18 cellular contexts compared by ENCODE assay signal in the genomic region with DNA sequence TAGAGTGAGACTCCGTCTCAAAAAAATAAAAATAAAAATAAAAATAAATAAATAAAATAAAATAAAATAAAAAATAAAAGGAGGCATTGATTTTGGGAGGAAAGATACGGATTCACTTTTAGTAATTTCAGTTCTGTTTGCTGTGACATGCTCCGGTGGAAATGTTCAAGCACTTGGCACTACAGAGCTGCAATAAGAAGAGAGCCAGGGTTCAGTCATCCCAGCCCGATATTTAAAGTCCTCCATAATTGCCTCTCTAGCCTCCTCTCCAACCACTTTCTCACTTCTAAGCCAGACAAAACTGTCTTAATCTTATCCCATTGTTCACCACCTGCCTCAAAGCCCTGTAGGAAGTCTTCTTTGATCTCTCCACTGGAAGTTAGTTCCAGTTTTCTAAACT. TPM values are rescaled to one million over a fixed set of nuclear protein-coding genes. Genes with fewer than 3 reads are reported as not detected.
DNase-seq lines count a peak whose midpoint lies in the region; ATAC-seq and TF ChIP-seq lines count a peak whose summit lies in the region.
"Had no signal": no experiment of that assay in that cellular context is flagged by ENCODE, and none has a peak within 500 bp of the region (broad histone marks: within the 10 kb centered on the region; RNA-seq: fewer than 3 reads in every experiment).

No MANE protein-coding gene starts in this region.

- H2AK5ac ChIP-seq in H9 (ENCODE audit: insufficient read length, low read length) = no peak overlapping the region

- H4K91ac ChIP-seq in H9 (ENCODE audit: insufficient read length, low read depth, low read length) = no peak overlapping the region

- H3K9ac ChIP-seq in H9 (ENCODE audit: extremely low read depth, insufficient read length, low read length) = no peak overlapping the region

- H3K4me3 Mint-ChIP-seq in H9 = peak overlapping the region in 1 of 2 experiments; percentile 49; a peak in 1 of 5 replicates
- H3K4me3 Mint-ChIP-seq: CD8-positive, alpha-beta memory T cell had no signal

- no peak overlapping the region for H2BK5ac ChIP-seq in H9 (ENCODE audit: insufficient read length, low read length)

- DNase-seq in Right ventricle myocardium superior (no peak), left cardiac atrium (no peak), H9 (no peak), NCI-H82 treated with DMSO at 0.1 percent for 48 hours (lab: John Stamatoyannopoulos, UW; ENCODE audit: unreplicated experiment) (peak; percentile 68), anterior cingulate cortex (lab: John Stamatoyannopoulos, UW) (no peak), tibial artery (no peak)
- DNase-seq: C1 segment of cervical spinal cord; CD8-positive, alpha-beta memory T cell; GDM1; NCI-H1092 treated with DMSO at 0.1 percent for 48 hours; NCI-H146; NCI-H345; NCI-H526 treated with DMSO at 0.1 percent for 48 hours; SIG-M5; T-helper 1 cell had no signal

- no peak overlapping the region for H3K14ac ChIP-seq in H9 (ENCODE audit: insufficient read depth, low read length)

- TF ChIP-seq CTCF in H9 (conservative IDR thresholded peaks at IDR 0.05) (no peak), tibial artery (IDR thresholded peaks at IDR 0.05) (no peak)

- H3K4me1 ChIP-seq in H9 (ENCODE audit: insufficient read depth, low read length) (peaks cover 27% of the 10 kb centered on the region), tibial artery (peaks cover 0 to 63% (median 43%) of the 10 kb centered on the region in 4 donors)

- H3K36me3 ChIP-seq in tibial artery = no peaks in the 10 kb centered on the region

- no peak overlapping the region for H2BK20ac ChIP-seq in H9 (ENCODE audit: low read depth, low read length, poor library complexity, severe bottlenecking)

- H3K27ac ChIP-seq in H9 (ENCODE audit: insufficient read length, low read depth, low read length) = no peak overlapping the region
- no peak overlapping the region for H3K27ac ChIP-seq in tibial artery

- no peak overlapping the region for H2BK12ac ChIP-seq in H9 (ENCODE audit: insufficient read length, low read depth, low read length)

- H4K20me1 ChIP-seq in H9 (ENCODE audit: control insufficient read depth, insufficient read depth, insufficient read length) = no peaks in the 10 kb centered on the region

- peaks cover 1 to 8% (median 4%) of the 10 kb centered on the region in 3 experiments; a peak in 3 of 7 replicates for H3K36me3 Mint-ChIP-seq in H9 (ENCODE audit: insufficient read depth in 1 of 3, low read depth in 3 of 3)

- H3K9me3 Mint-ChIP-seq in H9 = no peaks in the 10 kb centered on the region
- H3K9me3 Mint-ChIP-seq: CD8-positive, alpha-beta memory T cell had no signal

- H3K4me3 ChIP-seq in tibial artery = no peak overlapping the region
- H3K4me3 ChIP-seq: K562 had no signal

- H3T11ph ChIP-seq in H9 (ENCODE audit: low read length) = no peak overlapping the region

- H2AFZ ChIP-seq in H9 (ENCODE audit: low read length) = no peak overlapping the region

- H3K4me1 Mint-ChIP-seq in H9 = peaks cover 71 to 72% of the 10 kb centered on the region in 2 experiments
- H3K4me1 Mint-ChIP-seq: CD8-positive, alpha-beta memory T cell had no signal

- intact Hi-C loops in Right ventricle myocardium superior (cut with DNase I) (no loop called here), left cardiac atrium (cut with DNase I) (no loop called here), tibial artery (cut with DNase I; ENCODE audit: low total_unique reads) (no loop called here)

- H3K23me2 ChIP-seq in H9 (ENCODE audit: insufficient read length, low read depth, low read length, poor library complexity, severe bottlenecking) = no peaks in the 10 kb centered on the region

- H3K27ac Mint-ChIP-seq in H9 = peak overlapping the region in 2 of 3 experiments; percentile 6 to 35; a peak in 3 of 7 replicates
- H3K27ac Mint-ChIP-seq: CD8-positive, alpha-beta memory T cell had no signal

- H4K8ac ChIP-seq in H9 (replicated peaks; ENCODE audit: insufficient read length, low read depth, low read length) = no peak overlapping the region

- H2BK15ac ChIP-seq in H9 (ENCODE audit: low read depth, low read length) = no peak overlapping the region

- H3K18ac ChIP-seq in H9 (ENCODE audit: insufficient read length, low read depth, low read length) = no peak overlapping the region

- H3K27me3 Mint-ChIP-seq in H9 (ENCODE audit: low read depth) = no peaks in the 10 kb centered on the region

- ATAC-seq in Right ventricle myocardium superior (ENCODE audit: poor library complexity) (peak; percentile 56), left cardiac atrium (no peak), HG03342 (IDR thresholded peaks at IDR 0.05; ENCODE audit: unreplicated experiment) (no peak)
- ATAC-seq: HCT116, K562 had no signal

- no peak overlapping the region for H4K5ac ChIP-seq in H9 (ENCODE audit: insufficient read length, low read depth, low read length)

- H3K79me1 ChIP-seq in H9 (ENCODE audit: insufficient read depth, low read depth, low read length, poor library complexity, severe bottlenecking) = peaks cover 2% of the 10 kb centered on the region

- no peak overlapping the region for H2BK120ac ChIP-seq in H9 (ENCODE audit: low read depth, low read length, poor library complexity, severe bottlenecking)

- no peak overlapping the region for H3K4ac ChIP-seq in H9 (ENCODE audit: low read depth, low read length)

- peaks cover 19% of the 10 kb centered on the region; the same call in 1 of the 2 replicates for H3K79me2 ChIP-seq in H9 (ENCODE audit: insufficient read depth, low read length)

- H3K9me3 ChIP-seq in H9 (ENCODE audit: control insufficient read depth, low read depth, low read length) (no peaks in the 10 kb centered on the region), tibial artery (no peaks in the 10 kb centered on the region)

- no peak overlapping the region for H3K4me2 ChIP-seq in H9 (ENCODE audit: insufficient read depth, insufficient read length, low read length)

- H3K56ac ChIP-seq in H9 (ENCODE audit: insufficient read length, low read depth, low read length) = no peak overlapping the region

- no CpG with 5 or more reads among the region's 4 CpGs for WGBS in H9 (ENCODE audit: extremely low coverage, insufficient read length, low lambda C conversion rate)

- H3K27me3 ChIP-seq in H9 (ENCODE audit: insufficient read depth, low read length) (no peaks in the 10 kb centered on the region), tibial artery (no peaks in the 10 kb centered on the region)

- no peak overlapping the region for H3K23ac ChIP-seq in H9 (ENCODE audit: insufficient read length, low read depth, low read length)

RNA-seq across cellular contexts. Expression of gene MACF1, which starts 55.0 kb away (rescaled TPM):
- 200 TPM for total RNA-seq in Right ventricle myocardium superior
- total RNA-seq in left cardiac atrium = 100 to 1,000 TPM; 263 to 280 TPM
- 172 and 190 TPM in 2 replicates for total RNA-seq in H9 (2021)
